2 cellular contexts compared by ENCODE assay signal in genomic region chr4:154491731-154492249, GRCh38.
TF ChIP-seq lines count a peak whose summit lies in the region.

A gene with protein sequence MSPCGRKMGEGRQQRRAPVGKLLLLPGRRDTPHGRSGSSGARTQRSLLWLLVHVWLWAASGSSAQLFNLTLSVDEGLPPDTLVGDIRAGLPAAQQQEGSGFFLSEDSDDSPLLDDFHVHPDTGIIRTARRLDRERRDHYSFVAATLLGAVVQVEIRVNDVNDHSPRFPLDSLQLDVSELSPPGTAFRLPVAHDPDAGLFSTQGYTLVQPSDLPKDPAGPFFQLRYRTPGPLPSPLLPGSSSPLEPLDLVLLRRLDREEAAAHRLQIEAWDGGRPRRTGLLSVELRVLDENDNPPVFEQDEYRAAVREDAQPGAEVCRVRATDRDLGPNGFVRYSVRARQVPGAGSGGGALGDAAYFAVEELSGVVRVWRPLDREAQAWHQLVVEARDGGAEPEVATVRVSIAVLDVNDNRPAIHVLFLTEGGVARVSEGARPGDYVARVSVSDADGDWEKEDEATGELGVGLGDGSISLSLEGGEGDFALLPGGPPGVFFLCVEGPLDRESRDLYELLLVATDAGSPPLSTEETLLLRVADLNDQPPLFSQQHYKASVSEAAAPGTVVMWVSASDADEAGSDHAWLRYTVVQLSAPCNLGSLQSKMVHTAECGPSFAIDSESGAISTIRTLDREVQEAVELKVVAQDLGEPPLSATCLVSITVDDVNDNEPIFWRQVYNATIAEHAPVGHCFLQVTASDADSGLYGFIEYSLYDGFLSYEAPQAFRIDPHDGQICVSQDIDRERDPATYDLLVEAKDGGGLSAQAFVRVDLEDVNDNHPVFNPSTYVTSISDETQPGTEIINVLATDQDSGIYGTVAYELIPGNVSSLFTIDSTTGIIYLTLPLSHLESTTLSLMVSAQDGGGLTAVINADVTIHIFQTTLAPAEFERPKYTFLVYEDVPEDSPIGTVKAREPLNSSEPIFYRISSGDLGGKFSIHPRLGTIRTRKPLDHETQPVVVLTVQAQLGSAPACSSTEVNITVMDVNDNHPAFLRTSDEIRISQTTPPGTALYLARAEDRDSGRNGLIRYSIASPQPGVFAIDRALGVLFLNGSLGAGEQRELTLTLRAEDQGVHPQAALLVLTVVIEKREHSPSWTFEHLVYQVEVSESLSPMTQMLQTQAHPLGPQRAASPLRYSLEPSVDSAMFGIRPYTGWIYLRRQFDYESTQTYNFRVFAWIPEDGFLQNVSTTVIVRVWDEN (N-terminal part only) (minus strand): TSS chr4:154491799. CDS start chr4:154491355, 444 bp downstream.

TF ChIP-seq in HEK293, 187 proteins besides CTCF, POLR2A, EP300 and RAD21 (continues in another document):
- TF ChIP-seq, protein P1, sequence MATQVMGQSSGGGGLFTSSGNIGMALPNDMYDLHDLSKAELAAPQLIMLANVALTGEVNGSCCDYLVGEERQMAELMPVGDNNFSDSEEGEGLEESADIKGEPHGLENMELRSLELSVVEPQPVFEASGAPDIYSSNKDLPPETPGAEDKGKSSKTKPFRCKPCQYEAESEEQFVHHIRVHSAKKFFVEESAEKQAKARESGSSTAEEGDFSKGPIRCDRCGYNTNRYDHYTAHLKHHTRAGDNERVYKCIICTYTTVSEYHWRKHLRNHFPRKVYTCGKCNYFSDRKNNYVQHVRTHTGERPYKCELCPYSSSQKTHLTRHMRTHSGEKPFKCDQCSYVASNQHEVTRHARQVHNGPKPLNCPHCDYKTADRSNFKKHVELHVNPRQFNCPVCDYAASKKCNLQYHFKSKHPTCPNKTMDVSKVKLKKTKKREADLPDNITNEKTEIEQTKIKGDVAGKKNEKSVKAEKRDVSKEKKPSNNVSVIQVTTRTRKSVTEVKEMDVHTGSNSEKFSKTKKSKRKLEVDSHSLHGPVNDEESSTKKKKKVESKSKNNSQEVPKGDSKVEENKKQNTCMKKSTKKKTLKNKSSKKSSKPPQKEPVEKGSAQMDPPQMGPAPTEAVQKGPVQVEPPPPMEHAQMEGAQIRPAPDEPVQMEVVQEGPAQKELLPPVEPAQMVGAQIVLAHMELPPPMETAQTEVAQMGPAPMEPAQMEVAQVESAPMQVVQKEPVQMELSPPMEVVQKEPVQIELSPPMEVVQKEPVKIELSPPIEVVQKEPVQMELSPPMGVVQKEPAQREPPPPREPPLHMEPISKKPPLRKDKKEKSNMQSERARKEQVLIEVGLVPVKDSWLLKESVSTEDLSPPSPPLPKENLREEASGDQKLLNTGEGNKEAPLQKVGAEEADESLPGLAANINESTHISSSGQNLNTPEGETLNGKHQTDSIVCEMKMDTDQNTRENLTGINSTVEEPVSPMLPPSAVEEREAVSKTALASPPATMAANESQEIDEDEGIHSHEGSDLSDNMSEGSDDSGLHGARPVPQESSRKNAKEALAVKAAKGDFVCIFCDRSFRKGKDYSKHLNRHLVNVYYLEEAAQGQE (tag by site-specific recombination; IDR thresholded peaks at IDR 0.05): no peak
- TF ChIP-seq, protein P2, sequence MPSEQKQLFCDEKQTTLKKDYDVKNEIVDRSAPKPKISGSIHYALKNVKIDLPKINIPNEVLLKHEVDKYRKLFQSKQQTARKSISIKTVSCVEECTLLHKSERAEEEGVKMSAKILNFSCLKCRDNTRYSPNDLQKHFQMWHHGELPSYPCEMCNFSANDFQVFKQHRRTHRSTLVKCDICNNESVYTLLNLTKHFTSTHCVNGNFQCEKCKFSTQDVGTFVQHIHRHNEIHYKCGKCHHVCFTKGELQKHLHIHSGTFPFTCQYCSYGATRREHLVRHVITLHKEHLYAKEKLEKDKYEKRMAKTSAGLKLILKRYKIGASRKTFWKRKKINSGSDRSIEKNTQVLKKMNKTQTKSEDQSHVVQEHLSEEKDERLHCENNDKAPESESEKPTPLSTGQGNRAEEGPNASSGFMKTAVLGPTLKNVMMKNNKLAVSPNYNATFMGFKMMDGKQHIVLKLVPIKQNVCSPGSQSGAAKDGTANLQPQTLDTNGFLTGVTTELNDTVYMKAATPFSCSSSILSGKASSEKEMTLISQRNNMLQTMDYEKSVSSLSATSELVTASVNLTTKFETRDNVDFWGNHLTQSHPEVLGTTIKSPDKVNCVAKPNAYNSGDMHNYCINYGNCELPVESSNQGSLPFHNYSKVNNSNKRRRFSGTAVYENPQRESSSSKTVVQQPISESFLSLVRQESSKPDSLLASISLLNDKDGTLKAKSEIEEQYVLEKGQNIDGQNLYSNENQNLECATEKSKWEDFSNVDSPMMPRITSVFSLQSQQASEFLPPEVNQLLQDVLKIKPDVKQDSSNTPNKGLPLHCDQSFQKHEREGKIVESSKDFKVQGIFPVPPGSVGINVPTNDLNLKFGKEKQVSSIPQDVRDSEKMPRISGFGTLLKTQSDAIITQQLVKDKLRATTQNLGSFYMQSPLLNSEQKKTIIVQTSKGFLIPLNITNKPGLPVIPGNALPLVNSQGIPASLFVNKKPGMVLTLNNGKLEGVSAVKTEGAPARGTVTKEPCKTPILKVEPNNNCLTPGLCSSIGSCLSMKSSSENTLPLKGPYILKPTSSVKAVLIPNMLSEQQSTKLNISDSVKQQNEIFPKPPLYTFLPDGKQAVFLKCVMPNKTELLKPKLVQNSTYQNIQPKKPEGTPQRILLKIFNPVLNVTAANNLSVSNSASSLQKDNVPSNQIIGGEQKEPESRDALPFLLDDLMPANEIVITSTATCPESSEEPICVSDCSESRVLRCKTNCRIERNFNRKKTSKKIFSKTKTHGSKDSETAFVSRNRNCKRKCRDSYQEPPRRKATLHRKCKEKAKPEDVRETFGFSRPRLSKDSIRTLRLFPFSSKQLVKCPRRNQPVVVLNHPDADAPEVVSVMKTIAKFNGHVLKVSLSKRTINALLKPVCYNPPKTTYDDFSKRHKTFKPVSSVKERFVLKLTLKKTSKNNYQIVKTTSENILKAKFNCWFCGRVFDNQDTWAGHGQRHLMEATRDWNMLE (tag by site-specific recombination; conservative IDR thresholded peaks at IDR 0.05; ENCODE audit: low read depth): no peak
- TF ChIP-seq, protein P3, sequence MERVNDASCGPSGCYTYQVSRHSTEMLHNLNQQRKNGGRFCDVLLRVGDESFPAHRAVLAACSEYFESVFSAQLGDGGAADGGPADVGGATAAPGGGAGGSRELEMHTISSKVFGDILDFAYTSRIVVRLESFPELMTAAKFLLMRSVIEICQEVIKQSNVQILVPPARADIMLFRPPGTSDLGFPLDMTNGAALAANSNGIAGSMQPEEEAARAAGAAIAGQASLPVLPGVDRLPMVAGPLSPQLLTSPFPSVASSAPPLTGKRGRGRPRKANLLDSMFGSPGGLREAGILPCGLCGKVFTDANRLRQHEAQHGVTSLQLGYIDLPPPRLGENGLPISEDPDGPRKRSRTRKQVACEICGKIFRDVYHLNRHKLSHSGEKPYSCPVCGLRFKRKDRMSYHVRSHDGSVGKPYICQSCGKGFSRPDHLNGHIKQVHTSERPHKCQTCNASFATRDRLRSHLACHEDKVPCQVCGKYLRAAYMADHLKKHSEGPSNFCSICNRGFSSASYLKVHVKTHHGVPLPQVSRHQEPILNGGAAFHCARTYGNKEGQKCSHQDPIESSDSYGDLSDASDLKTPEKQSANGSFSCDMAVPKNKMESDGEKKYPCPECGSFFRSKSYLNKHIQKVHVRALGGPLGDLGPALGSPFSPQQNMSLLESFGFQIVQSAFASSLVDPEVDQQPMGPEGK (tag by site-specific recombination; IDR thresholded peaks at IDR 0.05): 0 out of 2 replicates have a peak, but pooled peaks have one; percentile 31
- TF ChIP-seq ZNF544 (tag by site-specific recombination; IDR thresholded peaks at IDR 0.05) (peak; percentile 63; the same call in 1 of the 2 replicates), ZFHX2 (tag by site-specific recombination; conservative IDR thresholded peaks at IDR 0.05) (peak; percentile 34), KLF7 (tag by site-specific recombination; IDR thresholded peaks at IDR 0.05; ENCODE audit: borderline replicate concordance) (no peak), ZNF785 (tag by site-specific recombination; IDR thresholded peaks at IDR 0.05) (no peak)

TF ChIP-seq in HepG2, 621 proteins besides CTCF, POLR2A, EP300 and RAD21 (continued from another document and continues in another):
- TF ChIP-seq, protein P4, sequence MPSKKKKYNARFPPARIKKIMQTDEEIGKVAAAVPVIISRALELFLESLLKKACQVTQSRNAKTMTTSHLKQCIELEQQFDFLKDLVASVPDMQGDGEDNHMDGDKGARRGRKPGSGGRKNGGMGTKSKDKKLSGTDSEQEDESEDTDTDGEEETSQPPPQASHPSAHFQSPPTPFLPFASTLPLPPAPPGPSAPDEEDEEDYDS (CRISPR knock-in tag; IDR thresholded peaks at IDR 0.05): 0 out of 2 replicates have a peak, but pooled peaks have one; percentile 26
- TF ChIP-seq ZMYM4 (CRISPR knock-in tag; IDR thresholded peaks at IDR 0.05): peak; percentile 44; the same call in 1 of the 2 replicates
- no peak for TF ChIP-seq ZNF337 (CRISPR knock-in tag; IDR thresholded peaks at IDR 0.05; ENCODE audit: borderline replicate concordance, low read depth)
- TF ChIP-seq, protein P5, sequence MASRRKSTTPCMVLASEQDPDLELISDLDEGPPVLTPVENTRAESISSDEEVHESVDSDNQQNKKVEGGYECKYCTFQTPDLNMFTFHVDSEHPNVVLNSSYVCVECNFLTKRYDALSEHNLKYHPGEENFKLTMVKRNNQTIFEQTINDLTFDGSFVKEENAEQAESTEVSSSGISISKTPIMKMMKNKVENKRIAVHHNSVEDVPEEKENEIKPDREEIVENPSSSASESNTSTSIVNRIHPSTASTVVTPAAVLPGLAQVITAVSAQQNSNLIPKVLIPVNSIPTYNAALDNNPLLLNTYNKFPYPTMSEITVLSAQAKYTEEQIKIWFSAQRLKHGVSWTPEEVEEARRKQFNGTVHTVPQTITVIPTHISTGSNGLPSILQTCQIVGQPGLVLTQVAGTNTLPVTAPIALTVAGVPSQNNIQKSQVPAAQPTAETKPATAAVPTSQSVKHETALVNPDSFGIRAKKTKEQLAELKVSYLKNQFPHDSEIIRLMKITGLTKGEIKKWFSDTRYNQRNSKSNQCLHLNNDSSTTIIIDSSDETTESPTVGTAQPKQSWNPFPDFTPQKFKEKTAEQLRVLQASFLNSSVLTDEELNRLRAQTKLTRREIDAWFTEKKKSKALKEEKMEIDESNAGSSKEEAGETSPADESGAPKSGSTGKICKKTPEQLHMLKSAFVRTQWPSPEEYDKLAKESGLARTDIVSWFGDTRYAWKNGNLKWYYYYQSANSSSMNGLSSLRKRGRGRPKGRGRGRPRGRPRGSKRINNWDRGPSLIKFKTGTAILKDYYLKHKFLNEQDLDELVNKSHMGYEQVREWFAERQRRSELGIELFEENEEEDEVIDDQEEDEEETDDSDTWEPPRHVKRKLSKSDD (CRISPR knock-in tag; IDR thresholded peaks at IDR 0.05; ENCODE audit: low read depth): 0 out of 2 replicates have a peak, but pooled peaks have one; percentile 63
- TF ChIP-seq, protein P6, sequence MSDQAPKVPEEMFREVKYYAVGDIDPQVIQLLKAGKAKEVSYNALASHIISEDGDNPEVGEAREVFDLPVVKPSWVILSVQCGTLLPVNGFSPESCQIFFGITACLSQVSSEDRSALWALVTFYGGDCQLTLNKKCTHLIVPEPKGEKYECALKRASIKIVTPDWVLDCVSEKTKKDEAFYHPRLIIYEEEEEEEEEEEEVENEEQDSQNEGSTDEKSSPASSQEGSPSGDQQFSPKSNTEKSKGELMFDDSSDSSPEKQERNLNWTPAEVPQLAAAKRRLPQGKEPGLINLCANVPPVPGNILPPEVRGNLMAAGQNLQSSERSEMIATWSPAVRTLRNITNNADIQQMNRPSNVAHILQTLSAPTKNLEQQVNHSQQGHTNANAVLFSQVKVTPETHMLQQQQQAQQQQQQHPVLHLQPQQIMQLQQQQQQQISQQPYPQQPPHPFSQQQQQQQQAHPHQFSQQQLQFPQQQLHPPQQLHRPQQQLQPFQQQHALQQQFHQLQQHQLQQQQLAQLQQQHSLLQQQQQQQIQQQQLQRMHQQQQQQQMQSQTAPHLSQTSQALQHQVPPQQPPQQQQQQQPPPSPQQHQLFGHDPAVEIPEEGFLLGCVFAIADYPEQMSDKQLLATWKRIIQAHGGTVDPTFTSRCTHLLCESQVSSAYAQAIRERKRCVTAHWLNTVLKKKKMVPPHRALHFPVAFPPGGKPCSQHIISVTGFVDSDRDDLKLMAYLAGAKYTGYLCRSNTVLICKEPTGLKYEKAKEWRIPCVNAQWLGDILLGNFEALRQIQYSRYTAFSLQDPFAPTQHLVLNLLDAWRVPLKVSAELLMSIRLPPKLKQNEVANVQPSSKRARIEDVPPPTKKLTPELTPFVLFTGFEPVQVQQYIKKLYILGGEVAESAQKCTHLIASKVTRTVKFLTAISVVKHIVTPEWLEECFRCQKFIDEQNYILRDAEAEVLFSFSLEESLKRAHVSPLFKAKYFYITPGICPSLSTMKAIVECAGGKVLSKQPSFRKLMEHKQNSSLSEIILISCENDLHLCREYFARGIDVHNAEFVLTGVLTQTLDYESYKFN (CRISPR knock-in tag; conservative IDR thresholded peaks at IDR 0.05): peak; percentile 45; the same call in 1 of the 2 replicates
- TF ChIP-seq BORCS8-MEF2B (CRISPR knock-in tag; IDR thresholded peaks at IDR 0.05): peak; percentile 66; the same call in 1 of the 2 replicates
- peak; percentile 42 for TF ChIP-seq HNRNPLL (IDR thresholded peaks at IDR 0.05; ENCODE audit: low read depth, low read length, poor library complexity, severe bottlenecking)
- TF ChIP-seq NFYC (CRISPR knock-in tag; IDR thresholded peaks at IDR 0.05): no peak
- TF ChIP-seq UBTF (CRISPR knock-in tag; IDR thresholded peaks at IDR 0.05): peak; percentile 96
- TF ChIP-seq REPIN1 (CRISPR knock-in tag; IDR thresholded peaks at IDR 0.05; ENCODE audit: borderline replicate concordance, low read depth): no peak
- TF ChIP-seq LCORL (IDR thresholded peaks at IDR 0.05): peak; percentile 62; the same call in 1 of the 2 replicates
- TF ChIP-seq LCORL (CRISPR knock-in tag; IDR thresholded peaks at IDR 0.05): peak; percentile 71; the same call in 1 of the 2 replicates
- peak; percentile 59; the same call in 1 of the 2 replicates for TF ChIP-seq MYC (CRISPR knock-in tag; IDR thresholded peaks at IDR 0.05; ENCODE audit: borderline replicate concordance)
- peak; percentile 92 for TF ChIP-seq HNRNPK (IDR thresholded peaks at IDR 0.05; ENCODE audit: low read depth, low read length, poor library complexity, severe bottlenecking)
- TF ChIP-seq MTA1 (CRISPR knock-in tag; IDR thresholded peaks at IDR 0.05; ENCODE audit: borderline replicate concordance): peak; percentile 57; the same call in 1 of the 2 replicates
- peak; percentile 25; the same call in 1 of the 2 replicates for TF ChIP-seq BHLHE40 (IDR thresholded peaks at IDR 0.05; ENCODE audit: low read length)
- TF ChIP-seq POGZ (CRISPR knock-in tag; IDR thresholded peaks at IDR 0.05): peak; percentile 68
- peak; percentile 91; the same call in 1 of the 2 replicates for TF ChIP-seq ZNF441 (CRISPR knock-in tag; IDR thresholded peaks at IDR 0.05; ENCODE audit: borderline replicate concordance)
